13 cellular contexts compared by ENCODE assay signal in genomic region chr6:144497650-144498049, GRCh38.
"Had no signal": no experiment of that assay in that cellular context is flagged by ENCODE, and none has a peak within 500 bp of the region (broad histone marks: within the 10 kb centered on the region; RNA-seq: fewer than 3 reads in every experiment).

No MANE protein-coding gene starts in this region.

- H3K27ac Mint-ChIP-seq: activated CD4-positive, alpha-beta memory T cell treated with anti-CD3 and anti-CD28 coated beads, Interleukin-2, amount 10 ng/mL, durations not matched to agents 7 days and 5 days; mesothelial cell of epicardium had no signal

- ATAC-seq: right cardiac atrium; stimulated activated effector memory CD8-positive, alpha-beta T cell treated with anti-CD3 and anti-CD28 coated beads, Interleukin-12 subunit alpha, Interleukin-12 subunit beta, amount 100 ng/mL, for 72 hours had no signal

- H3K9me3 ChIP-seq: tibial artery had no signal

- H3K4me3 ChIP-seq: coronary artery, hepatocyte, smooth muscle cell, tibial artery had no signal

- H3K4me1 Mint-ChIP-seq: mesothelial cell of epicardium had no signal

- H3K27me3 ChIP-seq: hepatocyte, tibial artery had no signal

- DNase-seq: activated CD4-positive, alpha-beta memory T cell treated with anti-CD3 and anti-CD28 coated beads, Interleukin-2, amount 10 ng/mL, durations not matched to agents 7 days and 5 days; activated CD4-positive, alpha-beta T cell treated with anti-CD3 and anti-CD28 coated beads for 1 hour; activated gamma-delta T cell; caudate nucleus; effector CD4-positive, alpha-beta T cell; right cardiac atrium; SHP77 treated with DMSO at 0.1 percent for 48 hours; tibial artery had no signal

- H3K9me3 Mint-ChIP-seq: stimulated activated effector memory CD8-positive, alpha-beta T cell treated with anti-CD3 and anti-CD28 coated beads, Interleukin-12 subunit alpha, Interleukin-12 subunit beta, amount 100 ng/mL, for 72 hours had no signal

- H3K27ac ChIP-seq: coronary artery, hepatocyte, tibial artery had no signal

- H3K27me3 Mint-ChIP-seq: activated CD4-positive, alpha-beta memory T cell treated with anti-CD3 and anti-CD28 coated beads, Interleukin-2, amount 10 ng/mL, durations not matched to agents 7 days and 5 days had no signal

- H3K4me3 Mint-ChIP-seq: activated CD4-positive, alpha-beta memory T cell treated with anti-CD3 and anti-CD28 coated beads, Interleukin-2, amount 10 ng/mL, durations not matched to agents 7 days and 5 days; mesothelial cell of epicardium; stimulated activated effector memory CD8-positive, alpha-beta T cell treated with anti-CD3 and anti-CD28 coated beads, Interleukin-12 subunit alpha, Interleukin-12 subunit beta, amount 100 ng/mL, for 72 hours had no signal
